8 cellular contexts compared by ENCODE assay signal in the genomic region with DNA sequence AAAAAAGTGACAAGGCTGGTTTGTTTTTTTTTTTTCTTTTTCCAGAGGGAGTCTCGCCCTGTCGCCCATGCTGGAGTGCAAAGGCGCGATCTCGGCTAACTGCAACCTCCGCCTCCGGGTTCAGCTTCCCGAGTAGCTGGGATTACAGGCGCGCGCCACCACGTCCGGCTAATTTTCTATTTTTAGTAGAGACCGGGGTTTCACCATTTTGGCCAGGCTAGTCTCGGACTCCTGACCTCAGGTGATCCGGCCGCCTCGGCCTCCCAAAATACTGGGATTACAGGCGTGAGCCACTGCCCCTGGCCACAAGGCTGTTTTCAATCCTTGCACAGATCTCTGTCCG. TPM values are rescaled to one million over a fixed set of nuclear protein-coding genes. Genes with fewer than 3 reads are reported as not detected.
DNase-seq lines count a peak whose midpoint lies in the region; ATAC-seq and TF ChIP-seq lines count a peak whose summit lies in the region.

No MANE protein-coding gene starts in this region.

- peak overlapping the region; percentile 99 for H3K4me3 ChIP-seq in H7 (ENCODE audit: insufficient read depth, low read depth, low read length)
- H3K4me3 ChIP-seq in WERI-Rb-1 (ENCODE audit: low read depth, low read length) = peak overlapping the region; percentile 99
- H3K4me3 ChIP-seq in hepatocyte = peak overlapping the region; percentile 74
- peak overlapping the region; percentile 74 to 100 (median 97) for H3K4me3 ChIP-seq in skin epidermis

- DNase-seq in H7 = no peak
- DNase-seq in WERI-Rb-1 = no peak
- no peak for DNase-seq in hepatocyte (ENCODE audit: low spot score)
- no peak for DNase-seq in cerebellar nuclear complex (lab: John Stamatoyannopoulos, UW)
- no peak for DNase-seq in AG08396 (ENCODE audit: low spot score)
- no peak for DNase-seq in ureter (ENCODE audit: low spot score)

- H3K27ac ChIP-seq in WERI-Rb-1 (peak overlapping the region; percentile 87), hepatocyte (peak overlapping the region; percentile 92), skin epidermis (peak overlapping the region; percentile 82 to 97 (median 94))

- H4K20me1 ChIP-seq in hepatocyte (ENCODE audit: insufficient read depth, poor library complexity, severe bottlenecking) = peaks cover 27% of the 10 kb centered on the region

- peaks cover 56% of the 10 kb centered on the region for H3K79me2 ChIP-seq in hepatocyte

- no peaks in the 10 kb centered on the region for H3K9me3 ChIP-seq in WERI-Rb-1 (ENCODE audit: severe bottlenecking)
- no peaks in the 10 kb centered on the region for H3K9me3 ChIP-seq in hepatocyte (ENCODE audit: low read depth)

- peak overlapping the region; percentile 93 for H3K4me2 ChIP-seq in hepatocyte

- no peaks in the 10 kb centered on the region for H3K9me2 ChIP-seq in hepatocyte (replicated peaks; ENCODE audit: insufficient read depth)

- no peak for ATAC-seq in GM19035 (IDR thresholded peaks at IDR 0.05; ENCODE audit: unreplicated experiment)

- peaks cover 18% of the 10 kb centered on the region for H3K4me1 ChIP-seq in hepatocyte (ENCODE audit: insufficient read depth)

- H3K36me3 ChIP-seq in H7 (replicated peaks; ENCODE audit: control insufficient read depth, insufficient read depth, low read length) (no peaks in the 10 kb centered on the region), WERI-Rb-1 (peaks cover 15% of the 10 kb centered on the region), hepatocyte (replicated peaks; ENCODE audit: insufficient read depth, low read depth) (no peaks in the 10 kb centered on the region)

- H3K27me3 ChIP-seq in H7 (ENCODE audit: control insufficient read depth, insufficient read depth, low read length) (no peaks in the 10 kb centered on the region), WERI-Rb-1 (ENCODE audit: insufficient read depth, low read depth, severe bottlenecking) (no peaks in the 10 kb centered on the region), hepatocyte (no peaks in the 10 kb centered on the region)

- no peak for TF ChIP-seq CTCF in WERI-Rb-1 (IDR thresholded peaks at IDR 0.05; ENCODE audit: low read depth, low read length)
- TF ChIP-seq CTCF in hepatocyte (IDR thresholded peaks at IDR 0.05; ENCODE audit: poor library complexity) = no peak

- WGBS in hepatocyte (ENCODE audit: low lambda C conversion rate, missing lambda C conversion rate) = 25% methylated on average over 20 of the region's 20 CpGs

- H2AFZ ChIP-seq in hepatocyte = peak overlapping the region; percentile 30

RNA-seq across cellular contexts. Expression of a gene that starts 0.6 kb away (rescaled TPM):
- total RNA-seq in H7 (2014; rRNA removed; shearing (Covaris generic)) = 109 and 123 TPM in 2 replicates
- total RNA-seq in hepatocyte (145 and 191 TPM in 2 replicates), ureter (117 TPM)
- polyA plus RNA-seq in hepatocyte = 122 and 146 TPM in 2 replicates

RNA-seq across cellular contexts. Expression of a gene that starts 10.6 kb away (rescaled TPM):
- 53.5 and 67.5 TPM in 2 replicates for total RNA-seq in H7 (2014; rRNA removed; shearing (Covaris generic))
- 35.6 and 38.6 TPM in 2 replicates for total RNA-seq in hepatocyte
- polyA plus RNA-seq in hepatocyte = 23.4 and 34.4 TPM in 2 replicates
- 52.3 TPM for total RNA-seq in ureter
